In genomic region chr7:141668853-141669252, GRCh38 we compare ENCODE assay signal across 20 cellular contexts. TPM values are rescaled to one million over a fixed set of nuclear protein-coding genes. Genes with fewer than 3 reads are reported as not detected.
"Had no signal": no experiment of that assay in that cellular context is flagged by ENCODE, and none has a peak within 500 bp of the region (broad histone marks: within the 10 kb centered on the region; RNA-seq: fewer than 3 reads in every experiment).

No MANE protein-coding gene starts in this region.

- H3K36me3 ChIP-seq: ovary, SJCRH30, WERI-Rb-1 had no signal

- H3K4me1 ChIP-seq: ascending aorta, gastrocnemius medialis, SJCRH30 had no signal

- DNase-seq: activated CD8-positive, alpha-beta memory T cell treated with anti-CD3 and anti-CD28 coated beads, Interleukin-2, amount 50 U/mL, for 4 hours; activated T-cell treated with anti-CD3 and anti-CD28 coated beads, Interleukin-2, amount 50 U/mL, for 72 hours; gastrocnemius medialis; head of caudate nucleus; kidney glomerular epithelial cell; left ventricle myocardium inferior; mammary epithelial cell; ovary; SJCRH30; stimulated activated CD4-positive, alpha-beta T cell treated with anti-CD3 and anti-CD28 coated beads, Interleukin-4, amount 100 ng/mL, for 24 hours; T-helper 2 cell; thyroid gland; WERI-Rb-1 had no signal

- H3K27me3 Mint-ChIP-seq: stimulated activated memory B cell treated with anti-CD40 and anti-IgM and Interleukin-4, amounts not matched to agents 10 μg/mL and 1 μg/mL and 100 μg/mL, for 72 hours had no signal

- ATAC-seq: activated T-cell treated with anti-CD3 and anti-CD28 coated beads, Interleukin-2, amount 50 U/mL, for 72 hours; esophagus mucosa; gastrocnemius medialis; sciatic nerve; stimulated activated memory B cell treated with anti-CD40 and anti-IgM and Interleukin-4, amounts not matched to agents 10 μg/mL and 1 μg/mL and 100 μg/mL, for 72 hours had no signal

- H3K4me3 Mint-ChIP-seq: activated T-cell treated with anti-CD3 and anti-CD28 coated beads, Interleukin-2, amount 50 U/mL, for 72 hours; stimulated activated memory B cell treated with anti-CD40 and anti-IgM and Interleukin-4, amounts not matched to agents 10 μg/mL and 1 μg/mL and 100 μg/mL, for 72 hours had no signal

- H3K4me1 Mint-ChIP-seq: stimulated activated memory B cell treated with anti-CD40 and anti-IgM and Interleukin-4, amounts not matched to agents 10 μg/mL and 1 μg/mL and 100 μg/mL, for 72 hours had no signal

- H3K27me3 ChIP-seq: ascending aorta, gastrocnemius medialis, ovary, SJCRH30, thyroid gland had no signal

- H3K9me3 ChIP-seq: ascending aorta, gastrocnemius medialis, ovary, SJCRH30, thyroid gland had no signal

- H3K27ac Mint-ChIP-seq: activated T-cell treated with anti-CD3 and anti-CD28 coated beads, Interleukin-2, amount 50 U/mL, for 72 hours; stimulated activated memory B cell treated with anti-CD40 and anti-IgM and Interleukin-4, amounts not matched to agents 10 μg/mL and 1 μg/mL and 100 μg/mL, for 72 hours had no signal

- H3K9me3 Mint-ChIP-seq: activated T-cell treated with anti-CD3 and anti-CD28 coated beads, Interleukin-2, amount 50 U/mL, for 72 hours; stimulated activated memory B cell treated with anti-CD40 and anti-IgM and Interleukin-4, amounts not matched to agents 10 μg/mL and 1 μg/mL and 100 μg/mL, for 72 hours had no signal

- H3K4me3 ChIP-seq: ascending aorta, coronary artery, gastrocnemius medialis, left ventricle myocardium inferior, ovary, SJCRH30, thyroid gland had no signal

- H3K27ac ChIP-seq: ascending aorta, coronary artery, gastrocnemius medialis, left ventricle myocardium inferior, ovary, SJCRH30, thyroid gland, WERI-Rb-1 had no signal

RNA-seq across cellular contexts. Expression of gene WEE2, which starts 39.3 kb away (rescaled TPM):
- total RNA-seq: activated T-cell treated with anti-CD3 and anti-CD28 coated beads, Interleukin-2, amount 50 U/mL, for 72 hours; ascending aorta; esophagus mucosa; gastrocnemius medialis; left ventricle myocardium inferior; mammary epithelial cell; sciatic nerve; SJCRH30; subcutaneous adipose tissue; ureter had no signal
- polyA plus RNA-seq: mammary epithelial cell had no signal
